ENCODE assay signal across 12 cellular contexts in genomic region chr15:58064119-58065010, GRCh38. TPM values are rescaled to one million over a fixed set of nuclear protein-coding genes. Genes with fewer than 3 reads are reported as not detected.
DNase-seq lines count a peak whose midpoint lies in the region; ATAC-seq and TF ChIP-seq lines count a peak whose summit lies in the region.
"Had no signal": no experiment of that assay in that cellular context is flagged by ENCODE, and none has a peak within 500 bp of the region (broad histone marks: within the 10 kb centered on the region; RNA-seq: fewer than 3 reads in every experiment).

No MANE protein-coding gene starts in this region.

- H3K4me3 ChIP-seq in testis (peak overlapping the region; percentile 59 to 70), MG63 (no peak overlapping the region)

- H3K9me3 ChIP-seq in testis = no peaks in the 10 kb centered on the region
- no peaks in the 10 kb centered on the region; the same call in 1 of the 2 replicates for H3K9me3 ChIP-seq in MG63

- H3K36me3 ChIP-seq in testis (ENCODE audit: low read depth, missing control alignments) (no peaks in the 10 kb centered on the region), MG63 (no peaks in the 10 kb centered on the region)

- no peaks in the 10 kb centered on the region for H3K36me3 Mint-ChIP-seq in activated naive CD8-positive, alpha-beta T cell
- no peaks in the 10 kb centered on the region for H3K36me3 Mint-ChIP-seq in activated naive CD8-positive, alpha-beta T cell treated with anti-CD3 and anti-CD28 coated beads, Interleukin-2, amount 50 U/mL, for 24 hours (ENCODE audit: low read depth)
- no peaks in the 10 kb centered on the region for H3K36me3 Mint-ChIP-seq in brain

- no peaks in the 10 kb centered on the region for H3K27me3 ChIP-seq in testis
- H3K27me3 ChIP-seq in MG63 = peaks cover 36% of the 10 kb centered on the region

- peak overlapping the region; percentile 69 to 73 for H3K27ac ChIP-seq in testis

- intact Hi-C loops in testis (cut with DNase I; ENCODE audit: low total_unique reads) = loop anchor here (5.0 to 10.0 kb wide), 2 partner anchors 202 to 310 kb away; no protein-coding TSS in a partner anchor

- no peak overlapping the region for H3K27ac Mint-ChIP-seq in activated naive CD8-positive, alpha-beta T cell
- H3K27ac Mint-ChIP-seq in activated naive CD8-positive, alpha-beta T cell treated with anti-CD3 and anti-CD28 coated beads, Interleukin-2, amount 50 U/mL, for 24 hours = no peak overlapping the region
- H3K27ac Mint-ChIP-seq in brain = no peak overlapping the region
- H3K27ac Mint-ChIP-seq: activated CD4-positive, alpha-beta memory T cell treated with anti-CD3 and anti-CD28 coated beads, Interleukin-2, amount 10 ng/mL, durations not matched to agents 7 days and 5 days; activated naive CD4-positive, alpha-beta T cell treated with anti-CD3 and anti-CD28 coated beads for 36 hours had no signal

- TF ChIP-seq CTCF in brain (conservative IDR thresholded peaks at IDR 0.05) (no peak), testis (IDR thresholded peaks at IDR 0.05) (no peak)

- no peaks in the 10 kb centered on the region for H3K4me1 ChIP-seq in testis

- H3K27me3 Mint-ChIP-seq in activated naive CD8-positive, alpha-beta T cell = peaks cover 34% of the 10 kb centered on the region
- H3K27me3 Mint-ChIP-seq in activated naive CD8-positive, alpha-beta T cell treated with anti-CD3 and anti-CD28 coated beads, Interleukin-2, amount 50 U/mL, for 24 hours = peaks cover 66% of the 10 kb centered on the region
- H3K27me3 Mint-ChIP-seq in brain = peaks cover 98% of the 10 kb centered on the region

- no peak for TF ChIP-seq POLR2A in testis (IDR thresholded peaks at IDR 0.05)

- ATAC-seq in activated naive CD8-positive, alpha-beta T cell treated with anti-CD3 and anti-CD28 coated beads, Interleukin-2, amount 50 U/mL, for 24 hours = no peak
- ATAC-seq: PC-3 had no signal

- no peaks in the 10 kb centered on the region for H3K9me3 Mint-ChIP-seq in activated naive CD8-positive, alpha-beta T cell (ENCODE audit: low read depth)
- H3K9me3 Mint-ChIP-seq in activated naive CD8-positive, alpha-beta T cell treated with anti-CD3 and anti-CD28 coated beads, Interleukin-2, amount 50 U/mL, for 24 hours = no peaks in the 10 kb centered on the region
- H3K9me3 Mint-ChIP-seq in brain = peaks cover 0 to 12% (median 9%) of the 10 kb centered on the region in 5 experiments
- H3K9me3 Mint-ChIP-seq: activated CD4-positive, alpha-beta memory T cell treated with anti-CD3 and anti-CD28 coated beads, Interleukin-2, amount 10 ng/mL, durations not matched to agents 7 days and 5 days; activated naive CD4-positive, alpha-beta T cell treated with anti-CD3 and anti-CD28 coated beads for 36 hours had no signal

- H3K4me1 Mint-ChIP-seq in activated naive CD8-positive, alpha-beta T cell (ENCODE audit: low read depth) = peaks cover 8% of the 10 kb centered on the region
- H3K4me1 Mint-ChIP-seq in activated naive CD8-positive, alpha-beta T cell treated with anti-CD3 and anti-CD28 coated beads, Interleukin-2, amount 50 U/mL, for 24 hours = peaks cover 4% of the 10 kb centered on the region
- H3K4me1 Mint-ChIP-seq in brain = peaks cover 5% of the 10 kb centered on the region

- H3K4me3 Mint-ChIP-seq in activated naive CD8-positive, alpha-beta T cell = peak overlapping the region; percentile 67
- no peak overlapping the region for H3K4me3 Mint-ChIP-seq in activated naive CD8-positive, alpha-beta T cell treated with anti-CD3 and anti-CD28 coated beads, Interleukin-2, amount 50 U/mL, for 24 hours
- peak overlapping the region in 4 of 5 experiments; percentile 33 to 78 (median 63) for H3K4me3 Mint-ChIP-seq in brain
- H3K4me3 Mint-ChIP-seq: activated CD4-positive, alpha-beta memory T cell treated with anti-CD3 and anti-CD28 coated beads, Interleukin-2, amount 10 ng/mL, durations not matched to agents 7 days and 5 days had no signal

- DNase-seq in activated naive CD8-positive, alpha-beta T cell treated with anti-CD3 and anti-CD28 coated beads, Interleukin-2, amount 50 U/mL, for 24 hours = no peak
- peak; percentile 7 for DNase-seq in kidney tubule cell (ENCODE audit: low spot score)
- DNase-seq in testis = no peak
- no peak for DNase-seq in MG63
- no peak for DNase-seq in NCI-H187 (lab: John Stamatoyannopoulos, UW)
- DNase-seq in NCI-H2107 treated with DMSO at 0.1 percent for 48 hours (lab: John Stamatoyannopoulos, UW; ENCODE audit: unreplicated experiment) = no peak
- DNase-seq: activated CD4-positive, alpha-beta memory T cell treated with anti-CD3 and anti-CD28 coated beads, Interleukin-2, amount 10 ng/mL, durations not matched to agents 7 days and 5 days; HCEC 1CT; PC-3 had no signal

- WGBS in testis, 2 donors = 30 to 36% methylated on average over 23 of the region's 23 CpGs

RNA-seq across cellular contexts. Expression of gene ALDH1A2, which starts 1.1 kb away (rescaled TPM):
- polyA plus RNA-seq in brain (ENCODE audit: insufficient read depth, low read depth, low replicate concordance) (0.58 TPM), testis (ENCODE audit: insufficient read depth, low read depth, low replicate concordance) (210 TPM)
- 10 to 100 TPM; 71.2 to 91.2 TPM for total RNA-seq in testis
- 0.99 TPM in 1 of 2 replicates, not detected in the other for total RNA-seq in MG63 (2014; rRNA removed; shearing (Covaris generic); ENCODE audit: low replicate concordance)
- total RNA-seq: activated naive CD4-positive, alpha-beta T cell treated with anti-CD3 and anti-CD28 coated beads for 36 hours had no signal

Comparison
In these comparisons a context has a peak if more than half of its experiments do, and no peak if none do; other contexts are left out.
1. RNA of gene ALDH1A2, which starts 1.1 kb away (total RNA-seq): 71.2 to 91.2 TPM in testis; 0.99 TPM in MG63; every median in the first group is over 10 times any median in the second.